10 cellular contexts compared by ENCODE assay signal in the genomic region with DNA sequence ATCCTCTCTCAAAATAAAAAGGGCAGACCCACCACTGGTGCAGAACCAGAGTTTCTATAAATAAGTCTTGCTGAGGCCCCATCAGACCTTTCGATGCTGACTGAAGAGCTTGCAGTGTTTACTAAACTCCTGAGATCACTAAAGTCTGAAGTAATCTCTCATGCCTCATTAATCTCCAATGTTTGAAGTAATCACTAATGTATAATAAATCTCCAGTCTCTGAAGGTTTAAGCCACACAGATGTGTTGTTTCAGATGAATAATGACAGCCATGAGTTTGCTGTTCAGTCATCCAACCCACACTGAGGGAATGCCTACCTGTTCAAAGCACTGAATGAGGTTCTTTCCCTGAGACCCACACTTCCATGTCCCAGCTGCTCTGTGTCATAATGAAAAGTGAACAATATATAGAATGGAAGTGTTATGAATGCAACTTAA.
A peak's percentile ranks its signal among the peaks of the same experiment; 100 is the strongest.
DNase-seq lines count a peak whose midpoint lies in the region; ATAC-seq lines count a peak whose summit lies in the region.
"Had no signal": no experiment of that assay in that cellular context is flagged by ENCODE, and none has a peak within 500 bp of the region (broad histone marks: within the 10 kb centered on the region; RNA-seq: fewer than 3 reads in every experiment).

No MANE protein-coding gene starts in this region.

- DNase-seq in DMS53 (lab: John Stamatoyannopoulos, UW) (peak; percentile 97), NCI-H748 treated with DMSO at 0.1 percent for 48 hours (lab: John Stamatoyannopoulos, UW) (peak; percentile 63), NAMALWA (ENCODE audit: low spot score) (no peak), hypothalamus (lab: John Stamatoyannopoulos, UW) (no peak), SIG-M5 (lab: John Stamatoyannopoulos, UW) (no peak), NCI-H1048 (lab: John Stamatoyannopoulos, UW) (no peak)
- DNase-seq: mesenchymal stem cell had no signal

- ATAC-seq in GM19467 (IDR thresholded peaks at IDR 0.05; ENCODE audit: unreplicated experiment) = peak; percentile 59
- peak; percentile 66 for ATAC-seq in HG03159 (IDR thresholded peaks at IDR 0.05; ENCODE audit: unreplicated experiment)
- ATAC-seq: stimulated activated memory B cell treated with anti-CD40 and anti-IgM and Interleukin-4, amounts not matched to agents 10 μg/mL and 1 μg/mL and 100 μg/mL, for 72 hours had no signal

Comparison
In these comparisons a context has a peak if more than half of its experiments do, and no peak if none do; other contexts are left out.
1. DNase-seq: peak in DMS53 (single experiment) and NCI-H748 treated with DMSO at 0.1 percent for 48 hours (single experiment); none in NAMALWA (single experiment), hypothalamus (0 of 51), SIG-M5 (single experiment) and NCI-H1048 (single experiment).